Comparison of ENCODE assay signal across 1 cellular context in the genomic region with DNA sequence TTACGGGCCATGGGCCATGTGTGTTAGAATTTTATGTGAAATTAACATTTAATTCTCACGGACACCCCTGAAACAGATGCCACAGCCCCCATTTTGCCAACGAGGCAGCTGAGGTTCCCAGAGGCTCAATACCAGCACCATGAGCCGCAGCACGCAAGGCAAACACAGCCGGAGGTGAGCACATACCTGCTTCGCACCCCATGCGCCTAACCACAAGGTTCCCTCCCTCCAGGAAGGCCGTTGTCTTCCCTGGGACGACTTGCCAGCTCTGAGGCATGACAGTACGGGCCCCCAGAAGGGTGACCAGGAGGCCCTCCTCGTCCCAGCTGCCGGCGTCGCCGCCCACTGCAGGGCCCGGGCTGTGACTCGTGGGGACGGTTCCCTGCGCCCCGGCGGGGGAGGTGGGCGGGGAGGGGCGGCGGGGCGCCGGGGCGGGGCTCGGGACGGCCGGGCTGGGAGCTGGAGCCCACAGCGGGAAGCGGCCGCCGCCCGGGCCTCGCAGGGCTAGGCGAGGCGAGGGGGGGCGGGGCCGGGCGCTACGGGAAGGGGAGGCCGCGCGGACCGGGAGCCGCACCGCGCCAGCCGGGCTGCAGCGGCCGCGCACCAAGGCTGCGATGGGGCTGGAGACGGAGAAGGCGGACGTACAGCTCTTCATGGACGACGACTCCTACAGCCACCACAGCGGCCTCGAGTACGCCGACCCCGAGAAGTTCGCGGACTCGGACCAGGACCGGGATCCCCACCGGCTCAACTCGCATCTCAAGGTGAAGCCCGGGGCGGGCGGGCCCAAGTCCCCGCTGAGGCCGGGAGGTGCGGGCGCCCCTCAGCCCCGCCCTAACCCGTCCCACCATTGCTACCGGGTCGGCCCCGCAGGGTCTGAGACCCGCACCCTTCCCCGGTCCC.
TF ChIP-seq lines count a peak whose summit lies in the region.

Gene CAV2 (plus strand): TSS at position 571 of the 903 bp plus-strand sequence. CDS start 44 bp downstream, at position 615.

TF ChIP-seq in K562, 482 proteins besides CTCF, POLR2A, EP300 and RAD21 (continued from another document and continues in another):
- TF ChIP-seq ZBTB40 (IDR thresholded peaks at IDR 0.05), result no peak
- TF ChIP-seq ZBTB40 (CRISPR knock-in tag; IDR thresholded peaks at IDR 0.05), result no peak
- no peak for TF ChIP-seq NR2F6 (CRISPR knock-in tag; IDR thresholded peaks at IDR 0.05)
- TF ChIP-seq KAT2B (IDR thresholded peaks at IDR 0.05; ENCODE audit: low read depth, low read length), result no peak
- no peak for TF ChIP-seq NCOA6 (IDR thresholded peaks at IDR 0.05)
- peak; percentile 97 for TF ChIP-seq VEZF1 (CRISPR knock-in tag; IDR thresholded peaks at IDR 0.05)
- TF ChIP-seq KLF1 (tag; IDR thresholded peaks at IDR 0.05), result no peak
- TF ChIP-seq KDM4B (IDR thresholded peaks at IDR 0.05; ENCODE audit: borderline replicate concordance in 2 of 2, low read depth in 1 of 2), result no peak
- TF ChIP-seq ILK (tag; IDR thresholded peaks at IDR 0.05; ENCODE audit: borderline replicate concordance, low read depth), result no peak
- TF ChIP-seq, protein P1, sequence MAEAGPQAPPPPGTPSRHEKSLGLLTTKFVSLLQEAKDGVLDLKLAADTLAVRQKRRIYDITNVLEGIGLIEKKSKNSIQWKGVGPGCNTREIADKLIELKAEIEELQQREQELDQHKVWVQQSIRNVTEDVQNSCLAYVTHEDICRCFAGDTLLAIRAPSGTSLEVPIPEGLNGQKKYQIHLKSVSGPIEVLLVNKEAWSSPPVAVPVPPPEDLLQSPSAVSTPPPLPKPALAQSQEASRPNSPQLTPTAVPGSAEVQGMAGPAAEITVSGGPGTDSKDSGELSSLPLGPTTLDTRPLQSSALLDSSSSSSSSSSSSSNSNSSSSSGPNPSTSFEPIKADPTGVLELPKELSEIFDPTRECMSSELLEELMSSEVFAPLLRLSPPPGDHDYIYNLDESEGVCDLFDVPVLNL (CRISPR knock-in tag; IDR thresholded peaks at IDR 0.05; ENCODE audit: low read depth), result 0 out of 2 replicates have a peak, but pooled peaks have one; percentile 20
- no peak for TF ChIP-seq SRSF7 (optimal IDR thresholded peaks at IDR 0.05; ENCODE audit: low read depth, low read length)
- no peak for TF ChIP-seq CUX1 (CRISPR knock-in tag; IDR thresholded peaks at IDR 0.05)
- no peak for TF ChIP-seq XRCC3 (IDR thresholded peaks at IDR 0.05)
- no peak for TF ChIP-seq ZNF766 (CRISPR knock-in tag; conservative IDR thresholded peaks at IDR 0.05)
- TF ChIP-seq ZNF175 (CRISPR knock-in tag; IDR thresholded peaks at IDR 0.05; ENCODE audit: low read depth), result no peak
- TF ChIP-seq COPS2 (conservative IDR thresholded peaks at IDR 0.05), result no peak
- no peak for TF ChIP-seq ESRRA (IDR thresholded peaks at IDR 0.05; ENCODE audit: borderline replicate concordance, low read depth)
- no peak for TF ChIP-seq TOE1 (IDR thresholded peaks at IDR 0.05; ENCODE audit: borderline replicate concordance)
- no peak for TF ChIP-seq TOE1 (CRISPR knock-in tag; IDR thresholded peaks at IDR 0.05; ENCODE audit: borderline replicate concordance, low read depth)
- no peak for TF ChIP-seq RUNX1 (IDR thresholded peaks at IDR 0.05; ENCODE audit: low read depth)
- TF ChIP-seq ZEB2 (IDR thresholded peaks at IDR 0.05), result peak; percentile 40; the same call in 1 of the 2 replicates
- no peak for TF ChIP-seq FIP1L1 (IDR thresholded peaks at IDR 0.05; ENCODE audit: low read depth, low read length, poor library complexity, severe bottlenecking)
- TF ChIP-seq, protein P2, sequence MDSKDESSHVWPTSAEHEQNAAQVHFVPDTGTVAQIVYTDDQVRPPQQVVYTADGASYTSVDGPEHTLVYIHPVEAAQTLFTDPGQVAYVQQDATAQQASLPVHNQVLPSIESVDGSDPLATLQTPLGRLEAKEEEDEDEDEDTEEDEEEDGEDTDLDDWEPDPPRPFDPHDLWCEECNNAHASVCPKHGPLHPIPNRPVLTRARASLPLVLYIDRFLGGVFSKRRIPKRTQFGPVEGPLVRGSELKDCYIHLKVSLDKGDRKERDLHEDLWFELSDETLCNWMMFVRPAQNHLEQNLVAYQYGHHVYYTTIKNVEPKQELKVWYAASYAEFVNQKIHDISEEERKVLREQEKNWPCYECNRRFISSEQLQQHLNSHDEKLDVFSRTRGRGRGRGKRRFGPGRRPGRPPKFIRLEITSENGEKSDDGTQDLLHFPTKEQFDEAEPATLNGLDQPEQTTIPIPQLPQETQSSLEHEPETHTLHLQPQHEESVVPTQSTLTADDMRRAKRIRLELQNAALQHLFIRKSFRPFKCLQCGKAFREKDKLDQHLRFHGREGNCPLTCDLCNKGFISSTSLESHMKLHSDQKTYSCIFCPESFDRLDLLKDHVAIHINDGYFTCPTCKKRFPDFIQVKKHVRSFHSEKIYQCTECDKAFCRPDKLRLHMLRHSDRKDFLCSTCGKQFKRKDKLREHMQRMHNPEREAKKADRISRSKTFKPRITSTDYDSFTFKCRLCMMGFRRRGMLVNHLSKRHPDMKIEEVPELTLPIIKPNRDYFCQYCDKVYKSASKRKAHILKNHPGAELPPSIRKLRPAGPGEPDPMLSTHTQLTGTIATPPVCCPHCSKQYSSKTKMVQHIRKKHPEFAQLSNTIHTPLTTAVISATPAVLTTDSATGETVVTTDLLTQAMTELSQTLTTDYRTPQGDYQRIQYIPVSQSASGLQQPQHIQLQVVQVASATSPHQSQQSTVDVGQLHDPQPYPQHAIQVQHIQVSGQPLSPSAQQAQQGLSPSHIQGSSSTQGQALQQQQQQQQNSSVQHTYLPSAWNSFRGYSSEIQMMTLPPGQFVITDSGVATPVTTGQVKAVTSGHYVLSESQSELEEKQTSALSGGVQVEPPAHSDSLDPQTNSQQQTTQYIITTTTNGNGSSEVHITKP (IDR thresholded peaks at IDR 0.05; ENCODE audit: partially characterized antibody), result peak; percentile 57
- peak; percentile 85; the same call in 1 of the 2 replicates for TF ChIP-seq PHF8 (IDR thresholded peaks at IDR 0.05; ENCODE audit: borderline replicate concordance, low read length)
- no peak for TF ChIP-seq SRSF1 (IDR thresholded peaks at IDR 0.05; ENCODE audit: low read depth, low read length)
- TF ChIP-seq ZNF707 (CRISPR knock-in tag; conservative IDR thresholded peaks at IDR 0.05), result no peak
- no peak for TF ChIP-seq RBM17 (IDR thresholded peaks at IDR 0.05; ENCODE audit: borderline replicate concordance, low read depth, low read length)
- no peak for TF ChIP-seq DEAF1 (CRISPR knock-in tag; IDR thresholded peaks at IDR 0.05)
- no peak for TF ChIP-seq NCOA1 (IDR thresholded peaks at IDR 0.05; ENCODE audit: low read depth)
- peak; percentile 77 for TF ChIP-seq RBFOX2 (IDR thresholded peaks at IDR 0.05; ENCODE audit: low read depth, low read length)
- peak in 1 of 2 experiments; percentile 45; a peak in 1 of 4 replicates for TF ChIP-seq HDAC1 (IDR thresholded peaks at IDR 0.05)
